In genomic region chr1:55962472-55962871, GRCh38 we compare ENCODE assay signal across 22 cellular contexts.
DNase-seq lines count a peak whose midpoint lies in the region; FAIRE-seq and TF ChIP-seq lines count a peak whose summit lies in the region.
"Had no signal": no experiment of that assay in that cellular context is flagged by ENCODE, and none has a peak within 500 bp of the region (broad histone marks: within the 10 kb centered on the region; RNA-seq: fewer than 3 reads in every experiment).

No MANE protein-coding gene starts in this region.

- FAIRE-seq in GM12891 (lab: Jason Lieb, UNC) = no peak
- no peak for FAIRE-seq in H1 (lab: Jason Lieb, UNC)
- FAIRE-seq: A204.1, D721Med, G401.6, GM19239 had no signal

- H4K20me1 ChIP-seq in H1 (replicated peaks in 1 of 2; ENCODE audit: control insufficient read depth in 1 of 2, insufficient read depth in 2 of 2, low read length in 2 of 2) = no peaks in the 10 kb centered on the region
- H4K20me1 ChIP-seq in H9 (ENCODE audit: control insufficient read depth, insufficient read depth, insufficient read length) = no peaks in the 10 kb centered on the region
- H4K20me1 ChIP-seq: BLaER1 had no signal

- WGBS in H1 (ENCODE audit: extremely low coverage in 1 of 2, insufficient coverage in 1 of 2, insufficient read length in 1 of 2, insufficient replicate concordance in 2 of 2, low coverage in 1 of 2, low lambda C conversion rate in 2 of 2, missing lambda C conversion rate in 1 of 2), 2 experiments = 94% methylated on average over 2 of the region's 2 CpGs; no CpG with 5 or more reads in 1 of the 2 experiments
- no CpG with 5 or more reads among the region's 2 CpGs for WGBS in H9 (ENCODE audit: extremely low coverage, insufficient read length, low lambda C conversion rate)

- H3K36me3 Mint-ChIP-seq in H9 (ENCODE audit: insufficient read depth in 1 of 3, low read depth in 3 of 3) = no peaks in the 10 kb centered on the region
- no peaks in the 10 kb centered on the region for H3K36me3 Mint-ChIP-seq in CD8-positive, alpha-beta memory T cell
- H3K36me3 Mint-ChIP-seq: CD14-positive monocyte; CD4-positive, alpha-beta memory T cell; CD4-positive, CD25-positive, alpha-beta regulatory T cell had no signal

- peaks cover 0 to 8% of the 10 kb centered on the region in 2 experiments; a peak in 1 of 4 replicates for H3K4me1 Mint-ChIP-seq in H9
- no peaks in the 10 kb centered on the region for H3K4me1 Mint-ChIP-seq in CD8-positive, alpha-beta memory T cell
- H3K4me1 Mint-ChIP-seq: CD4-positive, alpha-beta memory T cell; CD4-positive, CD25-positive, alpha-beta regulatory T cell had no signal

- TF ChIP-seq POLR2A in GM12891 (IDR thresholded peaks at IDR 0.05; ENCODE audit: low read depth, low read length) (no peak), H1 (IDR thresholded peaks at IDR 0.05; ENCODE audit: control extremely low read depth in 1 of 2, low read depth in 2 of 2, low read length in 2 of 2) (no peak)

- H4K8ac ChIP-seq in H1 (ENCODE audit: extremely low read depth, insufficient read depth, low read length) (no peak overlapping the region), H9 (replicated peaks; ENCODE audit: insufficient read length, low read depth, low read length) (no peak overlapping the region)

- H3K27ac ChIP-seq in H1 (ENCODE audit: low read depth, low read length) (no peak overlapping the region), H9 (ENCODE audit: insufficient read length, low read depth, low read length) (no peak overlapping the region)
- no peak overlapping the region for H3K27ac ChIP-seq in CD8-positive, alpha-beta memory T cell (ENCODE audit: low read depth, low read length)
- H3K27ac ChIP-seq: BLaER1 had no signal

- H3T11ph ChIP-seq in H9 (ENCODE audit: low read length) = no peak overlapping the region

- no peak overlapping the region for H3K23ac ChIP-seq in H1 (ENCODE audit: insufficient read length)
- no peak overlapping the region for H3K23ac ChIP-seq in H9 (ENCODE audit: insufficient read length, low read depth, low read length)

- H4K91ac ChIP-seq in H1 (replicated peaks; ENCODE audit: insufficient read length, low read length) (no peak overlapping the region), H9 (ENCODE audit: insufficient read length, low read depth, low read length) (no peak overlapping the region)

- H3K4me3 Mint-ChIP-seq in H9 = no peak overlapping the region
- no peak overlapping the region for H3K4me3 Mint-ChIP-seq in CD8-positive, alpha-beta memory T cell
- H3K4me3 Mint-ChIP-seq: CD14-positive monocyte; CD4-positive, alpha-beta memory T cell; CD4-positive, CD25-positive, alpha-beta regulatory T cell had no signal

- DNase-seq in GM12891 (ENCODE audit: insufficient read length, low spot score) (no peak), OCI-M1 (lab: John Stamatoyannopoulos, UW) (peak; percentile 1), H1 (ENCODE audit: low read depth in 1 of 2, low spot score in 2 of 2) (no peak), H9 (no peak), SIG-M5 treated with dmso at 0.1 percent for 504 hours (lab: John Stamatoyannopoulos, UW; ENCODE audit: unreplicated experiment) (no peak)
- no peak for DNase-seq in CD8-positive, alpha-beta memory T cell
- DNase-seq: 8988T; ACHN; BE2C; C1 segment of cervical spinal cord; Caco-2; Calu3; CD4-positive, alpha-beta memory T cell; CD4-positive, CD25-positive, alpha-beta regulatory T cell; DMS79 treated with DMSO at 0.1 percent for 48 hours; GF-D8 had no signal

- H3K4ac ChIP-seq in H1 (replicated peaks; ENCODE audit: insufficient read length, low read depth, low read length) (no peak overlapping the region), H9 (ENCODE audit: low read depth, low read length) (no peak overlapping the region)

- peaks cover 0 to 3% (median 0%) of the 10 kb centered on the region in 4 experiments; a peak in 1 of 7 replicates for H3K4me1 ChIP-seq in H1 (replicated peaks in 1 of 4; ENCODE audit: control insufficient read depth in 3 of 4, insufficient read depth in 4 of 4, low read length in 3 of 4)
- no peaks in the 10 kb centered on the region for H3K4me1 ChIP-seq in H9 (ENCODE audit: insufficient read depth, low read length)
- H3K4me1 ChIP-seq in CD8-positive, alpha-beta memory T cell (ENCODE audit: insufficient read depth, low read length) = no peaks in the 10 kb centered on the region
- H3K4me1 ChIP-seq: BE2C, BLaER1, Caco-2 had no signal

- CTCF ChIA-PET in H1 (lab: Charles Lee; ENCODE audit: partially characterized antibody) = interaction anchor here (0.6 kb wide), 1 partner anchor 208 kb away, joined by 3 read pairs; no protein-coding TSS in a partner anchor
- CTCF ChIA-PET in CD8-positive, alpha-beta memory T cell (lab: Charles Lee) = no interaction called here

- no peak for TF ChIP-seq RAD21 in H1 (IDR thresholded peaks at IDR 0.05 in 1 of 2, conservative IDR thresholded peaks at IDR 0.05 in 1 of 2; ENCODE audit: low read depth in 2 of 2, low read length in 2 of 2)

- H3K9me3 Mint-ChIP-seq in H9 = no peaks in the 10 kb centered on the region
- H3K9me3 Mint-ChIP-seq in CD8-positive, alpha-beta memory T cell = peaks cover 0 to 2% (median 0%) of the 10 kb centered on the region in 5 donors

- H3K79me2 ChIP-seq in H1 (ENCODE audit: control insufficient read depth in 1 of 2, insufficient read depth in 2 of 2, low read length in 2 of 2) (no peaks in the 10 kb centered on the region), H9 (ENCODE audit: insufficient read depth, low read length) (no peaks in the 10 kb centered on the region)

- H2BK20ac ChIP-seq in H1 (ENCODE audit: low read length) = no peak overlapping the region
- no peak overlapping the region for H2BK20ac ChIP-seq in H9 (ENCODE audit: low read depth, low read length, poor library complexity, severe bottlenecking)

- H3K4me2 ChIP-seq in H1 (ENCODE audit: insufficient read depth in 1 of 2, low read depth in 2 of 2, low read length in 2 of 2) (no peak overlapping the region), H9 (ENCODE audit: insufficient read depth, insufficient read length, low read length) (no peak overlapping the region)
- H3K4me2 ChIP-seq: BLaER1 had no signal

- no peak overlapping the region for H2BK5ac ChIP-seq in H1 (ENCODE audit: low read depth, low read length)
- H2BK5ac ChIP-seq in H9 (ENCODE audit: insufficient read length, low read length) = no peak overlapping the region

- POLR2A ChIA-PET in H1 (lab: Charles Lee; ENCODE audit: partially characterized antibody) = no interaction called here
- POLR2A ChIA-PET in CD8-positive, alpha-beta memory T cell (lab: Charles Lee) = no interaction called here

- no peak for TF ChIP-seq EP300 in H1 (IDR thresholded peaks at IDR 0.05; ENCODE audit: borderline replicate concordance in 1 of 2, low read depth in 2 of 2, low read length in 2 of 2)

- no peak overlapping the region for H2AFZ ChIP-seq in H1 (ENCODE audit: low read length)
- no peak overlapping the region for H2AFZ ChIP-seq in H9 (ENCODE audit: low read length)

- no peak overlapping the region for H2BK12ac ChIP-seq in H1 (ENCODE audit: low read depth, low read length)
- no peak overlapping the region for H2BK12ac ChIP-seq in H9 (ENCODE audit: insufficient read length, low read depth, low read length)

- H3K4me3 ChIP-seq in H1 (ENCODE audit: extremely low read depth in 1 of 4, insufficient read depth in 2 of 4, low read depth in 3 of 4, low read length in 4 of 4) = no peak overlapping the region
- H3K4me3 ChIP-seq in CD8-positive, alpha-beta memory T cell (ENCODE audit: low read length) = no peak overlapping the region
- H3K4me3 ChIP-seq: BLaER1 had no signal

- TF ChIP-seq CTCF in H1 (IDR thresholded peaks at IDR 0.05; ENCODE audit: control extremely low read depth in 1 of 3, insufficient read depth in 1 of 3, low read depth in 1 of 3, low read length in 3 of 3) (no peak), H9 (conservative IDR thresholded peaks at IDR 0.05) (no peak)

- no peak overlapping the region for H4K5ac ChIP-seq in H1 (ENCODE audit: insufficient read length, low read depth, low read length)
- H4K5ac ChIP-seq in H9 (ENCODE audit: insufficient read length, low read depth, low read length) = no peak overlapping the region

- H3K27me3 Mint-ChIP-seq in H9 (ENCODE audit: low read depth) = no peaks in the 10 kb centered on the region
- no peaks in the 10 kb centered on the region for H3K27me3 Mint-ChIP-seq in CD8-positive, alpha-beta memory T cell
- H3K27me3 Mint-ChIP-seq: CD4-positive, CD25-positive, alpha-beta regulatory T cell had no signal

- H2BK120ac ChIP-seq in H1 (replicated peaks; ENCODE audit: low read depth, low read length) (no peak overlapping the region), H9 (ENCODE audit: low read depth, low read length, poor library complexity, severe bottlenecking) (no peak overlapping the region)

- H3K27me3 ChIP-seq in H1 (replicated peaks in 1 of 4; ENCODE audit: control insufficient read depth in 3 of 4, extremely low read depth in 1 of 4, insufficient read depth in 3 of 4, low read length in 3 of 4) = no peaks in the 10 kb centered on the region
- no peaks in the 10 kb centered on the region for H3K27me3 ChIP-seq in H9 (ENCODE audit: insufficient read depth, low read length)
- no peaks in the 10 kb centered on the region for H3K27me3 ChIP-seq in CD8-positive, alpha-beta memory T cell (ENCODE audit: insufficient read depth, low read length, poor library complexity, severe bottlenecking)
- H3K27me3 ChIP-seq: BE2C, BLaER1 had no signal

- H2BK15ac ChIP-seq in H1 (ENCODE audit: low read length) = no peak overlapping the region
- no peak overlapping the region for H2BK15ac ChIP-seq in H9 (ENCODE audit: low read depth, low read length)

- no peaks in the 10 kb centered on the region for H3K36me3 ChIP-seq in H1 (ENCODE audit: control insufficient read depth in 2 of 4, insufficient read depth in 4 of 4, low read length in 3 of 4)
- no peaks in the 10 kb centered on the region for H3K36me3 ChIP-seq in CD8-positive, alpha-beta memory T cell (ENCODE audit: insufficient read depth, low read length)
- H3K36me3 ChIP-seq: BE2C, BLaER1 had no signal

- H3K14ac ChIP-seq in H1 (ENCODE audit: insufficient read length) (no peak overlapping the region), H9 (ENCODE audit: insufficient read depth, low read length) (no peak overlapping the region)

- H2AK5ac ChIP-seq in H1 (ENCODE audit: low read depth, low read length) (no peak overlapping the region), H9 (ENCODE audit: insufficient read length, low read length) (no peak overlapping the region)

- H3K18ac ChIP-seq in H1 (ENCODE audit: extremely low read depth, low read length) (no peak overlapping the region), H9 (ENCODE audit: insufficient read length, low read depth, low read length) (no peak overlapping the region)

- H3K9ac ChIP-seq in H1 (replicated peaks in 1 of 4; ENCODE audit: extremely low read depth in 1 of 4, low read depth in 3 of 4, low read length in 3 of 4) = no peak overlapping the region
- no peak overlapping the region for H3K9ac ChIP-seq in H9 (ENCODE audit: extremely low read depth, insufficient read length, low read length)
- H3K9ac ChIP-seq: BLaER1 had no signal

- no peaks in the 10 kb centered on the region for H3K9me3 ChIP-seq in H1 (ENCODE audit: insufficient read depth in 2 of 2, low read depth in 1 of 2, low read length in 1 of 2)
- no peaks in the 10 kb centered on the region for H3K9me3 ChIP-seq in H9 (ENCODE audit: control insufficient read depth, low read depth, low read length)
- no peaks in the 10 kb centered on the region for H3K9me3 ChIP-seq in CD8-positive, alpha-beta memory T cell (ENCODE audit: low read length)
- H3K9me3 ChIP-seq: BE2C, BLaER1, Caco-2 had no signal

- no peak overlapping the region for H3K27ac Mint-ChIP-seq in H9
- H3K27ac Mint-ChIP-seq in CD8-positive, alpha-beta memory T cell = no peak overlapping the region
- H3K27ac Mint-ChIP-seq: CD14-positive monocyte; CD4-positive, alpha-beta memory T cell; CD4-positive, CD25-positive, alpha-beta regulatory T cell had no signal

- H3K56ac ChIP-seq in H1 (replicated peaks; ENCODE audit: insufficient read length, low read depth, low read length) (no peak overlapping the region), H9 (ENCODE audit: insufficient read length, low read depth, low read length) (no peak overlapping the region)

- H3K23me2 ChIP-seq in H1 (ENCODE audit: low read depth, low read length) = no peaks in the 10 kb centered on the region
- no peaks in the 10 kb centered on the region for H3K23me2 ChIP-seq in H9 (ENCODE audit: insufficient read length, low read depth, low read length, poor library complexity, severe bottlenecking)

- H3K79me1 ChIP-seq in H1 (ENCODE audit: low read depth, low read length) = no peaks in the 10 kb centered on the region
- no peaks in the 10 kb centered on the region for H3K79me1 ChIP-seq in H9 (ENCODE audit: insufficient read depth, low read depth, low read length, poor library complexity, severe bottlenecking)
